ENCODE assay signal across 22 cellular contexts in the genomic region with DNA sequence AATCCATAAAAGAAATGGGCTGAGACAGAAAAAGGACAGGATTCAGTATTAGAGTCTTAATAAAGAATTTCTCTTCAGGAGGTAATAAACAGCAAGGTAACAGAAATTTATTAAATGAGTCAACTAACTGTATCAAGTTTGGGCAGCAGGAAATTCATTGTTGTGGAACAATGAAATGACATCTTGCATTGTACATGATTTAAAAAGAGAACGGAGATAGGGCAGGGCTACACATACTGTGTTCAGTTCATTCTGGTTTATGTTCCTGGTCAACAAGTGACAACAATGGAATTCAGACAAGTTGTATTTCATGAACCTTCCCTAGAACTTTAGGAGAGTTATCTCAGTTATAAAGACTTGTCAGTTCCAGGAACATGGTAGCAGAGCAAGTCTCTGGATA.
DNase-seq lines count a peak whose midpoint lies in the region; ATAC-seq, FAIRE-seq and TF ChIP-seq lines count a peak whose summit lies in the region.
"Had no signal": no experiment of that assay in that cellular context is flagged by ENCODE, and none has a peak within 500 bp of the region (broad histone marks: within the 10 kb centered on the region; RNA-seq: fewer than 3 reads in every experiment).

No MANE protein-coding gene starts in this region.

- TF ChIP-seq POLR2A in GM12892 (IDR thresholded peaks at IDR 0.05; ENCODE audit: low read depth, low read length): no peak

- intact Hi-C loops in Right ventricle myocardium inferior (cut with DNase I): no loop called here

- H3K4me3 ChIP-seq in fibroblast of pulmonary artery (replicated peaks; ENCODE audit: low read depth, low read length): no peak overlapping the region
- H3K4me3 ChIP-seq: A549; BLaER1 treated with 17β-estradiol and CSF1 and Interleukin-3, amounts not matched to agents 10 nM and 100 nM; HAP-1 had no signal

- ATAC-seq in Right ventricle myocardium inferior: no peak
- ATAC-seq: A549 had no signal

- DNase-seq in dermis blood vessel endothelial cell: peak; percentile 62
- peak; percentile 18 for DNase-seq in fibroblast of pulmonary artery (ENCODE audit: low read depth)
- peak; percentile 3 for DNase-seq in left kidney (ENCODE audit: low read depth, low spot score)
- no peak for DNase-seq in GM12892 (ENCODE audit: insufficient read length)
- no peak for DNase-seq in NCI-H2196 (lab: John Stamatoyannopoulos, UW; ENCODE audit: unreplicated experiment)
- DNase-seq in Right ventricle myocardium inferior (ENCODE audit: missing footprints): no peak
- DNase-seq: 8988T; ACHN; AML-193; BE2C; CD4-positive, alpha-beta T cell; CD8-positive, alpha-beta memory T cell; DMS53; DMS79 treated with DMSO at 0.1 percent for 48 hours; GF-D8; GOT3; HFFc6 had no signal

- no peak for TF ChIP-seq CTCF in fibroblast of pulmonary artery (IDR thresholded peaks at IDR 0.05; ENCODE audit: low read length, missing control alignments)

- no peak for FAIRE-seq in GM12892 (lab: Jason Lieb, UNC)
- FAIRE-seq: A549, GM12891, H54 had no signal

Comparison
In these comparisons a context has a peak if more than half of its experiments do, and no peak if none do; other contexts are left out.
1. DNase-seq: peak in dermis blood vessel endothelial cell (single experiment), fibroblast of pulmonary artery (single experiment) and left kidney (single experiment); none in GM12892 (single experiment), NCI-H2196 (single experiment) and Right ventricle myocardium inferior (single experiment).